ENCODE assay signal across 8 cellular contexts in the genomic region with DNA sequence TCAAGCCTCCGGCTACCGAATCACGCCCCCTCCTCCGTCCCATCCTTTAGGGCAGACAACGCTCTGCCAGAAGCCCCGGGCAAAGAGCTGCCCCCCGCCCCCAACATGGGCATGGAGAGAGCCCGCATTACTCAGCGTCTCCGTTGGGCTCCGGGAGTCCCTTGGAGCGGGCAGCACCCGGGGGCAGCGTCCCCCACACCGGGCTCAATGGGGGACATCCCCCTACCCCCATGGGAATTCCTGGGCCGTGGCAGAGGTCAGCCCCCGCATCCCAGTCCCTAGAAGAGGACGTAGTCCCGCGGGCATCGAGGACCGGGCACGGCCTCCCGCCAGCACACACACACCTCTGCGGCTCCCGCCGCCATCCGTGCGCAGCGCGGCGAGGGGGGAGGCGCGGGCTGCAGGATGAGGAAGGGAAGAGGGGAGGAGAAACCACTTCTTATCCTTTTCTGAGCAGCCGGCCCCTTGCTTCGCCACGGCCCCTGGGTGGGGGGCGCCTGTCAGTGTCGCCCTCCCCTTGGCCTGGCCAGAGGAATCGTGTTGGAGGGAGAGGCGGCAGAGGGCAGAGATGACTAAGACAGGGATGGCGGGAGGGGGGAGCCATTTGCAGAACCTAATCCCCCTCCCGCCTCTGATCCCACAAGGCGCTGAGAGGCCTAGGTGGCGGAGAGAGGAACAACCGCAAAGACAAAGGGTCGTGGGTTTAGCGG.
DNase-seq lines count a peak whose midpoint lies in the region; ATAC-seq lines count a peak whose summit lies in the region.

No MANE protein-coding gene starts in this region.

- H3K4me3 ChIP-seq in iPS-20b (ENCODE audit: low read length) = peak overlapping the region; percentile 88

- H3K9me3 Mint-ChIP-seq in stimulated activated effector memory CD8-positive, alpha-beta T cell treated with anti-CD3 and anti-CD28 coated beads, Interleukin-12 subunit alpha, Interleukin-12 subunit beta, amount 100 ng/mL, for 72 hours = no peaks in the 10 kb centered on the region

- H3K27ac Mint-ChIP-seq in stimulated activated effector memory CD8-positive, alpha-beta T cell treated with anti-CD3 and anti-CD28 coated beads, Interleukin-12 subunit alpha, Interleukin-12 subunit beta, amount 100 ng/mL, for 72 hours = no peak overlapping the region

- DNase-seq in ACHN (peak; percentile 48), GF-D8 (lab: John Stamatoyannopoulos, UW) (peak; percentile 17), NCI-H524 (lab: John Stamatoyannopoulos, UW) (peak; percentile 71 to 84), astrocyte of the hippocampus (ENCODE audit: low read depth, low spot score) (peak; percentile 72)
- DNase-seq in stimulated activated effector memory CD8-positive, alpha-beta T cell treated with anti-CD3 and anti-CD28 coated beads, Interleukin-12 subunit alpha, Interleukin-12 subunit beta, amount 100 ng/mL, for 72 hours (ENCODE audit: low spot score in 2 of 2) = no peak
- no peak for DNase-seq in activated CD4-positive, CD25-positive, alpha-beta regulatory T cell (lab: John Stamatoyannopoulos, UW)

- in situ Hi-C loops in ACHN (cut with HindIII; ENCODE audit: low pct_ligation_motif_present, low pct_unique_long_range_greater_than_20kb, low sequenced_read_pairs) = no loop called here

- peaks cover 9% of the 10 kb centered on the region for H3K4me1 ChIP-seq in iPS-20b (ENCODE audit: insufficient read depth, low read length)

- H3K4me1 Mint-ChIP-seq in stimulated activated effector memory CD8-positive, alpha-beta T cell treated with anti-CD3 and anti-CD28 coated beads, Interleukin-12 subunit alpha, Interleukin-12 subunit beta, amount 100 ng/mL, for 72 hours = peaks cover 21% of the 10 kb centered on the region

- H3K9me3 ChIP-seq in iPS-20b (ENCODE audit: insufficient read depth, low read depth, low read length) = no peaks in the 10 kb centered on the region

- no peak overlapping the region for H3K27ac ChIP-seq in iPS-20b (ENCODE audit: low read length)

- peak overlapping the region; percentile 91 for H3K9ac ChIP-seq in iPS-20b (ENCODE audit: low read depth, low read length)

- H3K36me3 Mint-ChIP-seq in stimulated activated effector memory CD8-positive, alpha-beta T cell treated with anti-CD3 and anti-CD28 coated beads, Interleukin-12 subunit alpha, Interleukin-12 subunit beta, amount 100 ng/mL, for 72 hours = no peaks in the 10 kb centered on the region

- no peak for ATAC-seq in stimulated activated effector memory CD8-positive, alpha-beta T cell treated with anti-CD3 and anti-CD28 coated beads, Interleukin-12 subunit alpha, Interleukin-12 subunit beta, amount 100 ng/mL, for 72 hours
- ATAC-seq in HG03045 (IDR thresholded peaks at IDR 0.05; ENCODE audit: unreplicated experiment) = no peak

- H3K27me3 ChIP-seq in iPS-20b (ENCODE audit: insufficient read depth, low read length) = no peaks in the 10 kb centered on the region; the same call in 1 of the 2 replicates

- H3K36me3 ChIP-seq in iPS-20b (ENCODE audit: insufficient read depth, low read depth, low read length) = peaks cover 4% of the 10 kb centered on the region; the same call in 1 of the 2 replicates

- peak overlapping the region; percentile 60 for H3K4me3 Mint-ChIP-seq in stimulated activated effector memory CD8-positive, alpha-beta T cell treated with anti-CD3 and anti-CD28 coated beads, Interleukin-12 subunit alpha, Interleukin-12 subunit beta, amount 100 ng/mL, for 72 hours

Comparison
In these comparisons a context has a peak if more than half of its experiments do, and no peak if none do; other contexts are left out.
1. DNase-seq: peak in ACHN (single experiment), GF-D8 (single experiment), NCI-H524 (2 of 2) and astrocyte of the hippocampus (single experiment); none in stimulated activated effector memory CD8-positive, alpha-beta T cell treated with anti-CD3 and anti-CD28 coated beads, Interleukin-12 subunit alpha, Interleukin-12 subunit beta, amount 100 ng/mL, for 72 hours (0 of 2) and activated CD4-positive, CD25-positive, alpha-beta regulatory T cell (0 of 4).